In genomic region chr14:24092110-24092959, GRCh38 we compare ENCODE assay signal across 12 cellular contexts. TPM values are rescaled to one million over a fixed set of nuclear protein-coding genes. Genes with fewer than 3 reads are reported as not detected.
A peak's percentile ranks its signal among the peaks of the same experiment; 100 is the strongest.
DNase-seq lines count a peak whose midpoint lies in the region; ATAC-seq, FAIRE-seq and TF ChIP-seq lines count a peak whose summit lies in the region.
"Had no signal": no experiment of that assay in that cellular context is flagged by ENCODE, and none has a peak within 500 bp of the region (broad histone marks: within the 10 kb centered on the region; RNA-seq: fewer than 3 reads in every experiment).

No MANE protein-coding gene starts in this region.

- DNase-seq in CD8-positive, alpha-beta T cell: no peak
- DNase-seq in OCI-LY7 (ENCODE audit: low spot score) (no peak), epithelial cell of prostate (ENCODE audit: low read depth, low spot score) (no peak), pancreas (peak in 3 of 6 donors; percentile 62 to 66 (median 63)), DMS79 treated with DMSO at 0.1 percent for 48 hours (lab: John Stamatoyannopoulos, UW) (no peak), SHP77 treated with DMSO at 0.1 percent for 48 hours (lab: John Stamatoyannopoulos, UW) (no peak), Right ventricle myocardium superior (no peak)
- DNase-seq: NCI-H2107 had no signal

- no peak for ATAC-seq in CD8-positive, alpha-beta T cell
- ATAC-seq in pancreas (peak; percentile 9 to 44 (median 30)), Right ventricle myocardium superior (ENCODE audit: poor library complexity) (no peak)

- peaks cover 19% of the 10 kb centered on the region for H3K4me1 ChIP-seq in CD8-positive, alpha-beta T cell (ENCODE audit: insufficient read depth, low read length)
- H3K4me1 ChIP-seq in OCI-LY7 (ENCODE audit: insufficient read depth, low read length, poor library complexity, severe bottlenecking) (peaks cover 39% of the 10 kb centered on the region), pancreas (peaks cover 7 to 20% (median 10%) of the 10 kb centered on the region in 3 donors)

- H3K4me3 ChIP-seq in CD8-positive, alpha-beta T cell (ENCODE audit: low read depth, low read length): no peak overlapping the region
- H3K4me3 ChIP-seq in OCI-LY7 (ENCODE audit: low read depth, low read length, poor library complexity, severe bottlenecking) (no peak overlapping the region), pancreas (no peak overlapping the region)

- intact Hi-C loops in CD8-positive, alpha-beta T cell (cut with DNase I, micrococcal nuclease): loop anchor here in 1 of 2 experiments (5.0 kb wide), 1 partner anchor 70 kb away; the partner anchor contains the start of gene IRF9
- intact Hi-C loops in OCI-LY7 (cut with micrococcal nuclease; ENCODE audit: unreplicated experiment) (no loop called here), pancreas (cut with DNase I) (loop anchor here in 2 of 3 donors (5.0 kb wide), 1 partner anchor 35 kb away; no protein-coding TSS in a partner anchor), Right ventricle myocardium superior (cut with DNase I) (loop anchor here (5.0 kb wide), 1 partner anchor 35 kb away; no protein-coding TSS in a partner anchor)

- H3K36me3 Mint-ChIP-seq in CD8-positive, alpha-beta T cell: peaks cover 3% of the 10 kb centered on the region

- no peak overlapping the region for H3K27ac ChIP-seq in CD8-positive, alpha-beta T cell (ENCODE audit: low read depth, low read length)
- peak overlapping the region; percentile 75 for H3K27ac ChIP-seq in OCI-LY7 (ENCODE audit: low read depth, low read length, poor library complexity, severe bottlenecking)
- H3K27ac ChIP-seq in epithelial cell of prostate: peak overlapping the region; percentile 82
- peak overlapping the region in 2 of 4 donors; percentile 5 to 96 for H3K27ac ChIP-seq in pancreas

- peaks cover 37% of the 10 kb centered on the region for H3K4me1 Mint-ChIP-seq in CD8-positive, alpha-beta T cell (ENCODE audit: low read depth)

- no peaks in the 10 kb centered on the region for H3K9me3 ChIP-seq in CD8-positive, alpha-beta T cell (ENCODE audit: low read length)
- H3K9me3 ChIP-seq in OCI-LY7 (ENCODE audit: low read length) (no peaks in the 10 kb centered on the region), pancreas (no peaks in the 10 kb centered on the region)

- peak overlapping the region; percentile 93; the same call in 1 of the 2 replicates for H3K4me2 ChIP-seq in OCI-LY7 (ENCODE audit: low read length)

- H3K9me2 ChIP-seq in OCI-LY7 (ENCODE audit: insufficient read depth, low read length): no peaks in the 10 kb centered on the region

- BruUV-seq in OCI-LY7 (replicated peaks; lab: Mats Ljungman, UMichigan): no TSS peak

- WGBS in pancreas, 2 donors: 80% methylated on average over 3 of the region's 3 CpGs

- H3K27me3 ChIP-seq in CD8-positive, alpha-beta T cell (ENCODE audit: insufficient read depth, low read length): no peaks in the 10 kb centered on the region
- H3K27me3 ChIP-seq in pancreas: no peaks in the 10 kb centered on the region

- H3K27ac Mint-ChIP-seq in CD8-positive, alpha-beta T cell: peak overlapping the region; percentile 57

- no peak for TF ChIP-seq CTCF in CD8-positive, alpha-beta T cell (IDR thresholded peaks at IDR 0.05)
- no peak for TF ChIP-seq CTCF in OCI-LY7 (conservative IDR thresholded peaks at IDR 0.05; ENCODE audit: low read length)
- TF ChIP-seq CTCF in pancreas (IDR thresholded peaks at IDR 0.05): no peak

- FAIRE-seq in pancreas (lab: Jason Lieb, UNC): no peak
- FAIRE-seq: islet of Langerhans, RCC 7860 had no signal

- H3K27me3 Mint-ChIP-seq in CD8-positive, alpha-beta T cell (ENCODE audit: low read depth): no peaks in the 10 kb centered on the region

- H3K9me3 Mint-ChIP-seq in CD8-positive, alpha-beta T cell: no peaks in the 10 kb centered on the region

- CTCF ChIA-PET in CD8-positive, alpha-beta T cell (lab: Charles Lee): interaction anchor here (0.9 to 24.0 kb wide), 10 partner anchors 14 to 154 kb away, joined by 3 to 873 read pairs (median 8); partner anchors contain the start of genes CARMIL3, CPNE6, DCAF11 and IRF9
- CTCF ChIA-PET in OCI-LY7 (lab: Charles Lee; ENCODE audit: unreplicated experiment): interaction anchor here (2.2 to 2.4 kb wide), 2 partner anchors 16 to 18 kb away, joined by 8 read pairs; no protein-coding TSS in a partner anchor

- POLR2A ChIA-PET in CD8-positive, alpha-beta T cell (lab: Charles Lee): interaction anchor here (1.2 to 3.9 kb wide), 4 partner anchors 11 to 39 kb away, joined by 3 to 41 read pairs (median 10); partner anchors contain the start of genes CARMIL3, DCAF11 and NRL
- POLR2A ChIA-PET in OCI-LY7 (lab: Charles Lee): interaction anchor here (0.7 to 6.8 kb wide), 5 partner anchors 12 to 139 kb away, joined by 3 to 80 read pairs (median 40); partner anchors contain the start of genes DCAF11 and NRL

- H3K36me3 ChIP-seq in CD8-positive, alpha-beta T cell (ENCODE audit: insufficient read depth, low read length): no peaks in the 10 kb centered on the region
- H3K36me3 ChIP-seq in OCI-LY7 (ENCODE audit: insufficient read depth, low read length) (no peaks in the 10 kb centered on the region), pancreas (no peaks in the 10 kb centered on the region)

- no peak overlapping the region for H2AFZ ChIP-seq in OCI-LY7 (ENCODE audit: low read length)

- H3K4me3 Mint-ChIP-seq in CD8-positive, alpha-beta T cell: peak overlapping the region; percentile 98

- no peaks in the 10 kb centered on the region for H4K20me1 ChIP-seq in OCI-LY7 (ENCODE audit: insufficient read depth, low read length)

- no peaks in the 10 kb centered on the region for H3K79me2 ChIP-seq in OCI-LY7 (ENCODE audit: insufficient read depth, low read depth, low read length)

RNA-seq across cellular contexts. Expression of gene PCK2, which starts 1.8 kb away (rescaled TPM):
- total RNA-seq in CD8-positive, alpha-beta T cell: 1 to 10 TPM; 4.9 to 5.2 TPM
- total RNA-seq in OCI-LY7 (2014; rRNA removed; shearing (Covaris generic)): 33.7 and 43.6 TPM in 2 replicates
- 130 TPM in 2 replicates for total RNA-seq in OCI-LY7 (2022)
- total RNA-seq in pancreas: 100 to 1,000 TPM in 1 of 6 donors, 10 to 100 TPM in 5; 18.6 to 146 (median 23.1) TPM
- 10 to 100 TPM; 12.8 to 20.3 TPM for polyA plus RNA-seq in pancreas
- total RNA-seq in Right ventricle myocardium superior: 2.7 TPM

RNA-seq across cellular contexts. Expression of gene CPNE6, which starts 21.0 kb away (rescaled TPM):
- total RNA-seq in CD8-positive, alpha-beta T cell: not detected
- total RNA-seq in OCI-LY7 (2014; rRNA removed; shearing (Covaris generic)): 0.10 TPM in 1 of 2 replicates, not detected in the other
- total RNA-seq in OCI-LY7 (2022) (not detected in 2 replicates), pancreas (not detected), Right ventricle myocardium superior (not detected)
- under 1 TPM in 1 of 2 donors, not detected in 1; 0.07 TPM for polyA plus RNA-seq in pancreas
- total RNA-seq: Daoy had no signal

RNA-seq across cellular contexts. Expression of gene DCAF11, which starts 22.2 kb away (rescaled TPM):
- 10 to 100 TPM; 88.7 to 89.7 TPM for total RNA-seq in CD8-positive, alpha-beta T cell
- 75.5 and 79.2 TPM in 2 replicates for total RNA-seq in OCI-LY7 (2014; rRNA removed; shearing (Covaris generic))
- total RNA-seq in OCI-LY7 (2022): 63.6 and 77.3 TPM in 2 replicates
- 10 to 100 TPM; 50.1 to 78.9 (median 60.3) TPM for total RNA-seq in pancreas
- 10 to 100 TPM; 34.2 to 41.6 TPM for polyA plus RNA-seq in pancreas
- 81.7 TPM for total RNA-seq in Right ventricle myocardium superior

RNA-seq across cellular contexts. Expression of gene NRL, which starts 22.4 kb away (rescaled TPM):
- total RNA-seq in CD8-positive, alpha-beta T cell: 1 to 10 TPM; 3.4 to 3.8 TPM
- total RNA-seq in OCI-LY7 (2014; rRNA removed; shearing (Covaris generic)): 3.1 and 4.6 TPM in 2 replicates
- total RNA-seq in OCI-LY7 (2022) (7.5 and 8.1 TPM in 2 replicates), pancreas (1 to 10 TPM in 3 of 6 donors, under 1 TPM in 3; 0.37 to 2.4 (median 1.1) TPM), Right ventricle myocardium superior (0.75 TPM)
- polyA plus RNA-seq in pancreas: 1 to 10 TPM; 2.3 TPM

RNA-seq across cellular contexts. Expression of gene FITM1, which starts 38.1 kb away (rescaled TPM):
- total RNA-seq in CD8-positive, alpha-beta T cell: 1 to 10 TPM; 1.7 to 2.4 TPM
- total RNA-seq in OCI-LY7 (2014; rRNA removed; shearing (Covaris generic)): 0.28 TPM in 2 replicates
- total RNA-seq in OCI-LY7 (2022) (0.97 and 1.4 TPM in 2 replicates), pancreas (10 to 100 TPM in 1 of 6 donors, 1 to 10 TPM in 5; 2.7 to 12.0 (median 4.0) TPM), Right ventricle myocardium superior (126 TPM)
- 10 to 100 TPM in 1 of 2 donors, 1 to 10 TPM in 1; 3.4 to 11.1 TPM for polyA plus RNA-seq in pancreas
- total RNA-seq: Daoy, temporal lobe had no signal

Comparison
In these comparisons a context has a peak if more than half of its experiments do, and no peak if none do; other contexts are left out.
1. ATAC-seq: peak in pancreas (4 of 4); none in CD8-positive, alpha-beta T cell (single experiment) and Right ventricle myocardium superior (single experiment).